Comparison of ENCODE assay signal across 8 cellular contexts in the genomic region with DNA sequence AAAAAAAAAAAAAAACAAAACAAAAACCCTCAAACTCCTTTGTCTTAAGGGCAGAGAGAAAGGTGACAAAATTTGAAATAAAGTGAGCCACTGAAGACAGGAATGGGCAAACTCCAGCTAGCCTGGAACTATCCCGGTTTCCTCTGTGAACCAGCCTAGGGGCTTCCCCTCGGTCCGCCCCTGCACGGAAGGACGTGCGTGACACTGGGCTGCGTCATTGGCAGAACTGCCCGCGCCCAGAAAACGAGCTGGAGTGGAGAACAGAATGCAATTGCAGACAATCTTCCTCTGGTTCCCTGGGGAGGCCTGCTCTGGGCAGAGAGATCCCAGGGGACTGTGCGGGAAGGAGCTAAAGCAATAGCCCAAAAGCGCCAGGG. TPM values are rescaled to one million over a fixed set of nuclear protein-coding genes. Genes with fewer than 3 reads are reported as not detected.
DNase-seq lines count a peak whose midpoint lies in the region; ATAC-seq, FAIRE-seq and TF ChIP-seq lines count a peak whose summit lies in the region.

No MANE protein-coding gene starts in this region.

- H3K36me3 ChIP-seq in pancreas = no peaks in the 10 kb centered on the region

- no peak for FAIRE-seq in pancreas (lab: Jason Lieb, UNC)

- H3K9me3 ChIP-seq in pancreas = no peaks in the 10 kb centered on the region

- peak overlapping the region in 3 of 4 donors; percentile 30 to 68 (median 66) for H3K27ac ChIP-seq in pancreas

- H3K4me3 ChIP-seq in pancreas = peak overlapping the region; percentile 20 to 56 (median 41)

- DNase-seq in GM04503 (ENCODE audit: low read depth) (peak; percentile 31), NCI-H1092 treated with DMSO at 0.1 percent for 48 hours (lab: John Stamatoyannopoulos, UW) (peak; percentile 38), head of caudate nucleus (peak in 26 of 42 donors; percentile 1 to 45 (median 14)), pancreas (peak; percentile 44 to 80 (median 60)), T-helper 9 cell (no peak), HT-29 (ENCODE audit: low spot score) (no peak)
- peak; percentile 1 for DNase-seq in activated gamma-delta T cell treated with anti-CD3 and anti-CD28 coated beads, Interleukin-2, amount 50 U/mL, for 16 hours (ENCODE audit: low read depth)

- no peak for TF ChIP-seq CTCF in pancreas (IDR thresholded peaks at IDR 0.05)

- no peaks in the 10 kb centered on the region for H3K4me1 ChIP-seq in pancreas

- 1 to 2% methylated on average over 12 of the region's 12 CpGs for WGBS in pancreas, 2 donors

- intact Hi-C loops in head of caudate nucleus (cut with DNase I) (no loop called here), pancreas (cut with DNase I) (no loop called here)

- no peaks in the 10 kb centered on the region for H3K27me3 ChIP-seq in pancreas

- peak; percentile 50 for ATAC-seq in GM21619 (IDR thresholded peaks at IDR 0.05; ENCODE audit: unreplicated experiment)
- peak; percentile 76 to 91 (median 81) for ATAC-seq in pancreas

RNA-seq across cellular contexts. Expression of gene RAB38, which starts 0.6 kb away (rescaled TPM):
- total RNA-seq in pancreas = 1 to 10 TPM in 4 of 6 donors, under 1 TPM in 2; 0.65 to 1.9 (median 1.5) TPM
- polyA plus RNA-seq in pancreas = under 1 TPM; 0.66 to 0.99 TPM
- not detected in 2 replicates for total RNA-seq in HT-29 (2014; rRNA removed; shearing (Covaris generic))

Comparison
In these comparisons a context has a peak if more than half of its experiments do, and no peak if none do; other contexts are left out.
1. DNase-seq: peak in GM04503 (single experiment), NCI-H1092 treated with DMSO at 0.1 percent for 48 hours (single experiment), activated gamma-delta T cell treated with anti-CD3 and anti-CD28 coated beads, Interleukin-2, amount 50 U/mL, for 16 hours (single experiment), head of caudate nucleus (26 of 42) and pancreas (6 of 6); none in T-helper 9 cell (single experiment) and HT-29 (single experiment).